ENCODE assay signal across 11 cellular contexts in the genomic region with DNA sequence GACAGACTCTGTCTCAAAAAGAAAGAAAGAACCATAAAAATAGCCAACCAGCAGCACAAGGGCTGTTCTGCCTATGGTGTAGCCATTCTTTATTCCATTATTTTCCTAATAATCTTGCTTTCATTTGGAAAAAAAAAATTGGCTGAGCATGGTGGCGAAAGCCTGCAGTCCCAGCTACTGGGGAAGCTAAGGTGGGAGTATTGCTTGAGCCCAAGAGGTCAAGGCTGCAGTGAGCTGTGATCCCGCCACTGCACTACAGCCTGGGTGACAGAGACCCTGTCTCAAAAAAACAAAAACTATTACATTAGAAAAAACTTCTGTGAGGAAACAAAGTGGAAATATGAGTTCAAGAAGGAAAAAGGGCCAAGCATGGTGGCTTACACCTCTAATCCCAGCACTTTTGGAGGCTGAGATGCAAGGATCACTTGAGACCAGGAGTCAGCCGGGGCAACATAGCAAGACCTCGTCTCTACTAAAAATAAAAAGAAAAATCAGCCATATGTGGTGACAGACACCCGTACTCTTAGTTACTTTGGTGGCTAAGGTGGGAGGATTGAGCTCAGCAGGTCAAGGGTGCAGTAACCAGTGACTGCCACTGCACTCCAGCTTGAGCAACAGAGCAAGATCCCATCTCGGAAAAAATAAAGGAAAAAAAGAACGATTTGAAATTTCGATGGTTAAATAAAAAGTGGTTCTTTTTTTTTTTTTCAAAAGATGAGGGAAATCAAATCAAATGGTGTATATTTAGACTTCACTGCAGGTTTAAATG. TPM values are rescaled to one million over a fixed set of nuclear protein-coding genes. Genes with fewer than 3 reads are reported as not detected.
A peak's percentile ranks its signal among the peaks of the same experiment; 100 is the strongest.
DNase-seq lines count a peak whose midpoint lies in the region; ATAC-seq and TF ChIP-seq lines count a peak whose summit lies in the region.
"Had no signal": no experiment of that assay in that cellular context is flagged by ENCODE, and none has a peak within 500 bp of the region (broad histone marks: within the 10 kb centered on the region; RNA-seq: fewer than 3 reads in every experiment).

No MANE protein-coding gene starts in this region.

- no peaks in the 10 kb centered on the region for H3K27me3 Mint-ChIP-seq in natural killer cell treated with Interleukin-12 subunit alpha and Interleukin-12 subunit beta and Interleukin-15 and Interleukin-18, amount 100 ng/mL, for 72 hours

- peak overlapping the region; percentile 38; the same call in 1 of the 2 replicates for H3K4me2 ChIP-seq in DND-41 (ENCODE audit: insufficient read depth, low read length)

- H2AFZ ChIP-seq in DND-41 (ENCODE audit: low read depth, low read length) = no peak overlapping the region

- no peak for ATAC-seq in DND-41 (ENCODE audit: insufficient read depth, low read depth)
- no peak for ATAC-seq in natural killer cell treated with Interleukin-12 subunit alpha and Interleukin-12 subunit beta and Interleukin-15 and Interleukin-18, amount 100 ng/mL, for 72 hours

- DNase-seq in DND-41 = no peak
- peak; percentile 61 for DNase-seq in HuH-7 (ENCODE audit: low spot score)
- no peak for DNase-seq in brain microvascular endothelial cell
- DNase-seq in natural killer cell treated with Interleukin-12 subunit alpha and Interleukin-12 subunit beta and Interleukin-15 and Interleukin-18, amount 100 ng/mL, for 72 hours (ENCODE audit: low spot score) = no peak
- no peak for DNase-seq in NCI-H526 (lab: John Stamatoyannopoulos, UW)
- no peak for DNase-seq in NCI-H2081 treated with DMSO at 0.1 percent for 48 hours (lab: John Stamatoyannopoulos, UW)
- DNase-seq in CD1c-positive myeloid dendritic cell (ENCODE audit: extremely low spot score) = no peak
- no peak for DNase-seq in HUDEP-2 (lab: John Stamatoyannopoulos, UW; ENCODE audit: unreplicated experiment in 76 of 76)
- DNase-seq: central memory CD4-positive, alpha-beta T cell; NCI-H1417 treated with DMSO at 0.1 percent for 48 hours had no signal

- peaks cover 15 to 17% of the 10 kb centered on the region in 2 donors for H3K4me1 Mint-ChIP-seq in natural killer cell treated with Interleukin-12 subunit alpha and Interleukin-12 subunit beta and Interleukin-15 and Interleukin-18, amount 100 ng/mL, for 72 hours (ENCODE audit: low read depth in 2 of 2)

- peaks cover 17% of the 10 kb centered on the region for H3K36me3 ChIP-seq in DND-41 (ENCODE audit: insufficient read depth, low read length)
- no peaks in the 10 kb centered on the region for H3K36me3 ChIP-seq in brain microvascular endothelial cell (replicated peaks)

- H3K4me3 Mint-ChIP-seq in natural killer cell treated with Interleukin-12 subunit alpha and Interleukin-12 subunit beta and Interleukin-15 and Interleukin-18, amount 100 ng/mL, for 72 hours = peak overlapping the region; percentile 92

- no peak overlapping the region; the same call in 1 of the 2 replicates for H3K9ac ChIP-seq in DND-41 (ENCODE audit: low read depth, low read length)

- H3K9me3 Mint-ChIP-seq in natural killer cell treated with Interleukin-12 subunit alpha and Interleukin-12 subunit beta and Interleukin-15 and Interleukin-18, amount 100 ng/mL, for 72 hours = no peaks in the 10 kb centered on the region

- H3K36me3 Mint-ChIP-seq in natural killer cell treated with Interleukin-12 subunit alpha and Interleukin-12 subunit beta and Interleukin-15 and Interleukin-18, amount 100 ng/mL, for 72 hours = no peaks in the 10 kb centered on the region

- H3K27ac Mint-ChIP-seq in natural killer cell treated with Interleukin-12 subunit alpha and Interleukin-12 subunit beta and Interleukin-15 and Interleukin-18, amount 100 ng/mL, for 72 hours = peak overlapping the region; percentile 48 to 88

- peaks cover 9% of the 10 kb centered on the region for H4K20me1 ChIP-seq in DND-41 (ENCODE audit: insufficient read depth, low read length)

- H3K79me2 ChIP-seq in DND-41 (ENCODE audit: insufficient read depth, low read length) = peaks cover 68% of the 10 kb centered on the region

- in situ Hi-C loops in brain microvascular endothelial cell (cut with HindIII; ENCODE audit: low pct_ligation_motif_present, low sequenced_read_pairs) = no loop called here

- TF ChIP-seq CTCF in DND-41 (IDR thresholded peaks at IDR 0.05; ENCODE audit: borderline replicate concordance, extremely low read depth, low read length, poor library complexity, severe bottlenecking) = no peak
- peak; percentile 49 for TF ChIP-seq CTCF in brain microvascular endothelial cell (IDR thresholded peaks at IDR 0.05; ENCODE audit: low read depth, low read length, missing control alignments)

- H3K27me3 ChIP-seq in DND-41 (ENCODE audit: insufficient read depth, low read length, poor library complexity) (no peaks in the 10 kb centered on the region), brain microvascular endothelial cell (replicated peaks) (no peaks in the 10 kb centered on the region)

- H3K4me3 ChIP-seq in DND-41 (ENCODE audit: low read depth in 1 of 2, low read length in 2 of 2) = no peak overlapping the region
- H3K4me3 ChIP-seq in brain microvascular endothelial cell (ENCODE audit: low read depth, low read length) = no peak overlapping the region
- H3K4me3 ChIP-seq: skin epidermis had no signal

- no peaks in the 10 kb centered on the region for H3K9me3 ChIP-seq in DND-41 (ENCODE audit: insufficient read depth, low read length, severe bottlenecking)

- peaks cover 35% of the 10 kb centered on the region for H3K4me1 ChIP-seq in DND-41 (ENCODE audit: insufficient read depth, low read length)

- H3K27ac ChIP-seq in DND-41 (ENCODE audit: low read length) (0 out of 2 replicates have a peak overlapping the region, but pooled peaks have one; percentile 10), brain microvascular endothelial cell (no peak overlapping the region)

RNA-seq across cellular contexts. Expression of a gene that starts 2.5 kb away (rescaled TPM):
- 10 to 100 TPM; 17.9 to 36.4 TPM for total RNA-seq in natural killer cell treated with Interleukin-12 subunit alpha and Interleukin-12 subunit beta and Interleukin-15 and Interleukin-18, amount 100 ng/mL, for 72 hours

RNA-seq across cellular contexts. Expression of a gene that starts 12.1 kb away (rescaled TPM):
- total RNA-seq in natural killer cell treated with Interleukin-12 subunit alpha and Interleukin-12 subunit beta and Interleukin-15 and Interleukin-18, amount 100 ng/mL, for 72 hours = 100 to 1,000 TPM; 147 to 161 TPM
